In genomic region chr10:96090463-96090800, GRCh38 we compare ENCODE assay signal across 8 cellular contexts. TPM values are rescaled to one million over a fixed set of nuclear protein-coding genes. Genes with fewer than 3 reads are reported as not detected.
DNase-seq lines count a peak whose midpoint lies in the region; ATAC-seq, FAIRE-seq and TF ChIP-seq lines count a peak whose summit lies in the region.

No MANE protein-coding gene starts in this region.

- TF ChIP-seq POLR2A in GM12892 (IDR thresholded peaks at IDR 0.05; ENCODE audit: low read depth, low read length): no peak

- H3K27ac ChIP-seq in SK-N-MC (peak overlapping the region; percentile 84), epithelial cell of prostate (peak overlapping the region; percentile 88), skeletal muscle tissue (ENCODE audit: low read depth, low read length) (peak overlapping the region; percentile 90)

- no peaks in the 10 kb centered on the region for H3K9me3 ChIP-seq in SK-N-MC (ENCODE audit: low read depth, low read length)
- peaks cover 0 to 6% (median 6%) of the 10 kb centered on the region in 3 donors for H3K9me3 ChIP-seq in skeletal muscle tissue (ENCODE audit: control insufficient read depth in 3 of 3, low read length in 3 of 3)

- peak; percentile 36 for FAIRE-seq in GM12892 (lab: Jason Lieb, UNC)

- H3K36me3 ChIP-seq in SK-N-MC (ENCODE audit: insufficient read depth, low read length) (no peaks in the 10 kb centered on the region), skeletal muscle tissue (ENCODE audit: control insufficient read depth in 3 of 3, insufficient read depth in 3 of 3, low read length in 3 of 3) (no peaks in the 10 kb centered on the region)

- peaks cover 3 to 11% (median 5%) of the 10 kb centered on the region in 3 donors for H3K4me1 ChIP-seq in skeletal muscle tissue (ENCODE audit: control insufficient read depth in 3 of 3, insufficient read depth in 3 of 3, low read length in 3 of 3)

- H3K4me3 ChIP-seq in SK-N-MC (peak overlapping the region; percentile 88), skeletal muscle tissue (ENCODE audit: low read length in 3 of 3) (peak overlapping the region; percentile 92 to 98 (median 94))

- ATAC-seq in GM18498 (IDR thresholded peaks at IDR 0.05; ENCODE audit: unreplicated experiment) (no peak), GM18870 (IDR thresholded peaks at IDR 0.05; ENCODE audit: unreplicated experiment) (no peak), HG03439 (IDR thresholded peaks at IDR 0.05; ENCODE audit: unreplicated experiment) (no peak)

- no peak for DNase-seq in GM12892 (ENCODE audit: insufficient read length)
- DNase-seq in SK-N-MC (ENCODE audit: low read depth, low spot score): peak; percentile 10
- no peak for DNase-seq in epithelial cell of prostate (ENCODE audit: low read depth, low spot score)
- no peak for DNase-seq in activated CD4-positive, CD25-positive, alpha-beta regulatory T cell (lab: John Stamatoyannopoulos, UW)

- H3K9ac ChIP-seq in SK-N-MC (ENCODE audit: insufficient read length) (peak overlapping the region; percentile 93), skeletal muscle tissue (ENCODE audit: low read depth in 1 of 3, low read length in 3 of 3) (peak overlapping the region; percentile 45 to 88 (median 85))

- peaks cover 21 to 28% (median 21%) of the 10 kb centered on the region in 3 donors for H3K27me3 ChIP-seq in skeletal muscle tissue (ENCODE audit: control insufficient read depth in 3 of 3, insufficient read depth in 3 of 3, low read length in 3 of 3)

RNA-seq across cellular contexts. Expression of gene ZNF518A, which starts 39.7 kb away (rescaled TPM):
- 10.4 TPM for polyA plus RNA-seq in GM12892 (2012; ENCODE audit: missing spikeins)
- total RNA-seq in skeletal muscle tissue: 24.0 TPM

RNA-seq across cellular contexts. Expression of gene CCNJ, which starts 47.0 kb away (rescaled TPM):
- 3.1 TPM for polyA plus RNA-seq in GM12892 (2012; ENCODE audit: missing spikeins)
- total RNA-seq in skeletal muscle tissue: 5.2 TPM
